ENCODE assay signal across 8 cellular contexts in genomic region chr1:20787100-20787774, GRCh38. TPM values are rescaled to one million over a fixed set of nuclear protein-coding genes. Genes with fewer than 3 reads are reported as not detected.
DNase-seq lines count a peak whose midpoint lies in the region; ATAC-seq and TF ChIP-seq lines count a peak whose summit lies in the region.

Gene HP1BP3, minus strand, starts transcription at chr1:20787307. Its CDS starts 6,867 bp downstream, at chr1:20780440.

- TF ChIP-seq CTCF in chondrocyte (IDR thresholded peaks at IDR 0.05): no peak

- peak within 1 kb of the TSS; percentile 99 for H3K27ac Mint-ChIP-seq in chondrocyte (ENCODE audit: unreplicated experiment)

- H3K4me3 Mint-ChIP-seq in chondrocyte (ENCODE audit: unreplicated experiment): peak within 1 kb of the TSS; percentile 99

- ATAC-seq in GM18873 (IDR thresholded peaks at IDR 0.05; ENCODE audit: low FRiP score, unreplicated experiment) (peak; percentile 18), HG03108 (IDR thresholded peaks at IDR 0.05; ENCODE audit: unreplicated experiment) (peak; percentile 33)

- no peaks in the 10 kb centered on the region for H3K9me3 Mint-ChIP-seq in chondrocyte (ENCODE audit: low read depth)

- no peaks in the 10 kb centered on the region for H3K36me3 Mint-ChIP-seq in chondrocyte (ENCODE audit: low read depth)

- H3K4me1 Mint-ChIP-seq in chondrocyte (ENCODE audit: low read depth): peaks cover 38% of the 10 kb centered on the region

- H3K27me3 Mint-ChIP-seq in chondrocyte (ENCODE audit: low read depth): no peaks in the 10 kb centered on the region

- DNase-seq in AG08395 (ENCODE audit: low spot score) (peak; percentile 81), NCI-H226 (peak; percentile 59), chondrocyte (ENCODE audit: low spot score) (no peak), kidney tubule cell (ENCODE audit: low spot score) (peak; percentile 81)
- DNase-seq in activated CD4-positive, alpha-beta T cell treated with anti-CD3 and anti-CD28 coated beads for 24 hours (ENCODE audit: low read depth in 2 of 2): peak; percentile 57 to 72
- peak; percentile 68 to 69 for DNase-seq in stimulated activated CD4-positive, alpha-beta T cell treated with anti-CD3 and anti-CD28 coated beads, Interleukin-1b, Interleukin-23, amount 100 ng/mL, for 1 hour (ENCODE audit: low read depth in 2 of 2)

RNA-seq across cellular contexts. Expression of gene HP1BP3, which starts in this region (rescaled TPM):
- 182 to 225 TPM (median 182 TPM) in 3 replicates for total RNA-seq in chondrocyte
